Comparison of ENCODE assay signal across 18 cellular contexts in the genomic region with DNA sequence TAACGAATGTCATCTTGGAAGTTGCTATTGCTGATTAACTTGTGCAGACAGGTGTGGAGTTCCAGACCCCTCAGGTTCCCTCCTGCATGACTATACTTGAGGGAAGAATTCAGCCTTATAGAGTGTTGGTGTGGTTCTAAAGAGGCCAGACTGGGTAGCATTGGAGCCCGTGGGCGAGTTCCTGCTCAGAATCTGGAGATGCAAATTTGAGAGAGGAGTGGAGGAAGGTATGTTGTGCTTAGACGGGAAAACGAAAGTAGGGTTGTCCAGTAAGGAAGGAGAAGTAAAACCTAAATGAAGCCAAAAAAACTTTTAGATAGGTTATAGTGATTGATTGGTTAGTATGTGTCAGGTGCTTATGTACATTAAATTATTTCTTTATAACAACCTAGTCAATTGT.
DNase-seq lines count a peak whose midpoint lies in the region; ATAC-seq, FAIRE-seq and TF ChIP-seq lines count a peak whose summit lies in the region.
"Had no signal": no experiment of that assay in that cellular context is flagged by ENCODE, and none has a peak within 500 bp of the region (broad histone marks: within the 10 kb centered on the region; RNA-seq: fewer than 3 reads in every experiment).

No MANE protein-coding gene starts in this region.

- no peak for TF ChIP-seq POLR2A in A549 (IDR thresholded peaks at IDR 0.05; ENCODE audit: low read length)

- H3K27ac Mint-ChIP-seq in activated T-cell treated with anti-CD3 and anti-CD28 coated beads, Interleukin-2, amount 50 U/mL, for 24 hours, result no peak overlapping the region
- H3K27ac Mint-ChIP-seq: CD4-positive, CD25-positive, alpha-beta regulatory T cell; immature natural killer cell had no signal

- peaks cover 1% of the 10 kb centered on the region for H3K4me1 Mint-ChIP-seq in activated T-cell treated with anti-CD3 and anti-CD28 coated beads, Interleukin-2, amount 50 U/mL, for 24 hours (ENCODE audit: low read depth)
- H3K4me1 Mint-ChIP-seq: CD4-positive, CD25-positive, alpha-beta regulatory T cell; immature natural killer cell had no signal

- DNase-seq in A549 (ENCODE audit: low read depth in 1 of 2, low spot score in 1 of 2) (no peak), GM20000 (ENCODE audit: low spot score) (peak; percentile 4), NOMO-1 treated with DMSO at 0.1 percent for 48 hours (lab: John Stamatoyannopoulos, UW; ENCODE audit: unreplicated experiment) (peak; percentile 29), sciatic nerve (ENCODE audit: low spot score) (no peak), SW480 (ENCODE audit: low spot score) (no peak), retina (no peak)
- no peak for DNase-seq in activated T-cell treated with anti-CD3 and anti-CD28 coated beads, Interleukin-2, amount 50 U/mL, for 24 hours
- DNase-seq: activated CD4-positive, alpha-beta T cell treated with anti-CD3 and anti-CD28 coated beads for 48 hours; activated T-cell treated with anti-CD3 and anti-CD28 coated beads, Interleukin-2, amount 50 U/mL, for 48 hours; CD4-positive, CD25-positive, alpha-beta regulatory T cell; cerebellar nuclear complex; EL; gastrocnemius medialis; immature natural killer cell; right lobe of liver; stimulated activated CD4-positive, alpha-beta T cell treated with anti-CD3 and anti-CD28 coated beads, Interleukin-4, amount 100 ng/mL, for 4 hours; T-helper 2 cell had no signal

- no peak overlapping the region for H3K27ac ChIP-seq in A549
- H3K27ac ChIP-seq: gastrocnemius medialis, right lobe of liver had no signal

- no peaks in the 10 kb centered on the region for H3K9me3 ChIP-seq in A549
- H3K9me3 ChIP-seq: gastrocnemius medialis, right lobe of liver had no signal

- TF ChIP-seq CTCF in A549 (IDR thresholded peaks at IDR 0.05), result no peak
- TF ChIP-seq CTCF in GM20000 (IDR thresholded peaks at IDR 0.05; ENCODE audit: extremely low read depth, missing control alignments), result no peak

- WGBS in A549 (ENCODE audit: missing lambda C conversion rate), result 3% methylated on average over 5 of the region's 5 CpGs

- H3K4me3 Mint-ChIP-seq in activated T-cell treated with anti-CD3 and anti-CD28 coated beads, Interleukin-2, amount 50 U/mL, for 24 hours, result no peak overlapping the region
- H3K4me3 Mint-ChIP-seq: CD4-positive, CD25-positive, alpha-beta regulatory T cell; immature natural killer cell had no signal

- no peaks in the 10 kb centered on the region for H3K4me1 ChIP-seq in A549
- H3K4me1 ChIP-seq: gastrocnemius medialis, right lobe of liver had no signal

- TF ChIP-seq EP300 in A549 (IDR thresholded peaks at IDR 0.05), result no peak

- FAIRE-seq in A549 (lab: Jason Lieb, UNC), result no peak

- no peak for ATAC-seq in A549
- peak; percentile 85 for ATAC-seq in HG02885 (IDR thresholded peaks at IDR 0.05; ENCODE audit: poor library complexity, unreplicated experiment)
- ATAC-seq in sciatic nerve, result no peak
- ATAC-seq: gastrocnemius medialis, right lobe of liver had no signal

- no peak for TF ChIP-seq RAD21 in A549 (conservative IDR thresholded peaks at IDR 0.05 in 1 of 2, IDR thresholded peaks at IDR 0.05 in 1 of 2)

- intact Hi-C loops in sciatic nerve (cut with DNase I), result no loop called here

- no peaks in the 10 kb centered on the region for H3K36me3 Mint-ChIP-seq in activated T-cell treated with anti-CD3 and anti-CD28 coated beads, Interleukin-2, amount 50 U/mL, for 24 hours (ENCODE audit: low read depth)
- H3K36me3 Mint-ChIP-seq: CD4-positive, CD25-positive, alpha-beta regulatory T cell; immature natural killer cell had no signal

- CTCF ChIA-PET in A549 (lab: Yijun Ruan, JAX), result no interaction called here

- H3K4me2 ChIP-seq in A549, result peak overlapping the region; percentile 26; the same call in 2 of the 3 replicates

- POLR2A ChIA-PET in A549 (lab: Yijun Ruan, JAX), result no interaction called here

- no peak overlapping the region for H3K4me3 ChIP-seq in A549
- H3K4me3 ChIP-seq: gastrocnemius medialis, right lobe of liver had no signal

- H3K9me3 Mint-ChIP-seq in activated T-cell treated with anti-CD3 and anti-CD28 coated beads, Interleukin-2, amount 50 U/mL, for 24 hours, result no peaks in the 10 kb centered on the region
- H3K9me3 Mint-ChIP-seq: immature natural killer cell had no signal

- H3K27me3 Mint-ChIP-seq in activated T-cell treated with anti-CD3 and anti-CD28 coated beads, Interleukin-2, amount 50 U/mL, for 24 hours, result peaks cover 26% of the 10 kb centered on the region

TF ChIP-seq in A549, 52 proteins besides CTCF, POLR2A, EP300 and RAD21:
- TF ChIP-seq NPAS2 (CRISPR knock-in tag; IDR thresholded peaks at IDR 0.05; ENCODE audit: borderline replicate concordance) (no peak), JUN (IDR thresholded peaks at IDR 0.05) (no peak), MAZ (IDR thresholded peaks at IDR 0.05; ENCODE audit: borderline replicate concordance, low read depth, low read length) (no peak), JUNB (IDR thresholded peaks at IDR 0.05) (no peak)
- TF ChIP-seq, protein P1, sequence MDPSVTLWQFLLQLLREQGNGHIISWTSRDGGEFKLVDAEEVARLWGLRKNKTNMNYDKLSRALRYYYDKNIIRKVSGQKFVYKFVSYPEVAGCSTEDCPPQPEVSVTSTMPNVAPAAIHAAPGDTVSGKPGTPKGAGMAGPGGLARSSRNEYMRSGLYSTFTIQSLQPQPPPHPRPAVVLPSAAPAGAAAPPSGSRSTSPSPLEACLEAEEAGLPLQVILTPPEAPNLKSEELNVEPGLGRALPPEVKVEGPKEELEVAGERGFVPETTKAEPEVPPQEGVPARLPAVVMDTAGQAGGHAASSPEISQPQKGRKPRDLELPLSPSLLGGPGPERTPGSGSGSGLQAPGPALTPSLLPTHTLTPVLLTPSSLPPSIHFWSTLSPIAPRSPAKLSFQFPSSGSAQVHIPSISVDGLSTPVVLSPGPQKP (IDR thresholded peaks at IDR 0.05; ENCODE audit: low read depth, low read length), result no peak

Comparison
In these comparisons a context has a peak if more than half of its experiments do, and no peak if none do; other contexts are left out.
1. DNase-seq: peak in GM20000 (single experiment) and NOMO-1 treated with DMSO at 0.1 percent for 48 hours (single experiment); none in A549 (0 of 2), activated T-cell treated with anti-CD3 and anti-CD28 coated beads, Interleukin-2, amount 50 U/mL, for 24 hours (single experiment), sciatic nerve (single experiment), SW480 (single experiment) and retina (single experiment).